In genomic region chr22:37560682-37561208, GRCh38 we compare ENCODE assay signal across 9 cellular contexts. TPM values are rescaled to one million over a fixed set of nuclear protein-coding genes. Genes with fewer than 3 reads are reported as not detected.
DNase-seq lines count a peak whose midpoint lies in the region; ATAC-seq, FAIRE-seq and TF ChIP-seq lines count a peak whose summit lies in the region.
"Had no signal": no experiment of that assay in that cellular context is flagged by ENCODE, and none has a peak within 500 bp of the region (broad histone marks: within the 10 kb centered on the region; RNA-seq: fewer than 3 reads in every experiment).

No MANE protein-coding gene starts in this region.

- H2AFZ ChIP-seq in H1 (ENCODE audit: low read length) (no peak overlapping the region), OCI-LY7 (ENCODE audit: low read length) (no peak overlapping the region)

- 0 out of 2 replicates have a peak overlapping the region, but pooled peaks have one; percentile 50 for H2BK12ac ChIP-seq in H1 (ENCODE audit: low read depth, low read length)

- no peak for TF ChIP-seq EP300 in A549 (IDR thresholded peaks at IDR 0.05)
- TF ChIP-seq EP300 in H1 (IDR thresholded peaks at IDR 0.05; ENCODE audit: borderline replicate concordance in 1 of 2, low read depth in 2 of 2, low read length in 2 of 2), result no peak

- 0 out of 2 replicates have a peak overlapping the region, but pooled peaks have one; percentile 35 for H2BK5ac ChIP-seq in H1 (ENCODE audit: low read depth, low read length)

- CTCF ChIA-PET in A549 (lab: Yijun Ruan, JAX) (interaction anchor here (0.7 to 18.5 kb wide), 7 partner anchors 15 to 168 kb away, joined by 3 to 771 read pairs (median 11); partner anchors contain the start of gene LGALS2), H1 (lab: Charles Lee; ENCODE audit: partially characterized antibody) (interaction anchor here (1.2 to 39.4 kb wide), 9 partner anchors 15 to 88 kb away, joined by 3 to 1347 read pairs (median 5); partner anchors contain the start of genes GGA1 and LGALS2), OCI-LY7 (lab: Charles Lee; ENCODE audit: unreplicated experiment) (interaction anchor here (1.1 kb wide), 1 partner anchor 15 kb away, joined by 3 read pairs; no protein-coding TSS in a partner anchor)

- H3K14ac ChIP-seq in H1 (ENCODE audit: insufficient read length), result no peak overlapping the region

- no peak overlapping the region for H2AK5ac ChIP-seq in H1 (ENCODE audit: low read depth, low read length)

- H3K79me2 ChIP-seq in H1 (ENCODE audit: control insufficient read depth in 1 of 2, insufficient read depth in 2 of 2, low read length in 2 of 2), result no peaks in the 10 kb centered on the region
- H3K79me2 ChIP-seq in OCI-LY7 (ENCODE audit: insufficient read depth, low read depth, low read length), result no peaks in the 10 kb centered on the region

- no peak overlapping the region for H2BK15ac ChIP-seq in H1 (ENCODE audit: low read length)

- no peak for TF ChIP-seq CTCF in A549 (IDR thresholded peaks at IDR 0.05)
- no peak for TF ChIP-seq CTCF in H1 (IDR thresholded peaks at IDR 0.05; ENCODE audit: control extremely low read depth in 1 of 3, insufficient read depth in 1 of 3, low read depth in 1 of 3, low read length in 3 of 3)
- no peak for TF ChIP-seq CTCF in OCI-LY7 (conservative IDR thresholded peaks at IDR 0.05; ENCODE audit: low read length)

- H4K8ac ChIP-seq in H1 (ENCODE audit: extremely low read depth, insufficient read depth, low read length), result peak overlapping the region; percentile 79

- WGBS in A549 (ENCODE audit: missing lambda C conversion rate), result 0% methylated on average over 2 of the region's 62 CpGs
- WGBS in H1 (ENCODE audit: extremely low coverage in 1 of 2, insufficient coverage in 1 of 2, insufficient read length in 1 of 2, insufficient replicate concordance in 2 of 2, low coverage in 1 of 2, low lambda C conversion rate in 2 of 2, missing lambda C conversion rate in 1 of 2), 2 experiments, result 1% methylated on average over 29 of the region's 62 CpGs; no CpG with 5 or more reads in 1 of the 2 experiments

- no peak overlapping the region for H2BK120ac ChIP-seq in H1 (replicated peaks; ENCODE audit: low read depth, low read length)

- peak overlapping the region; percentile 71 for H3K18ac ChIP-seq in H1 (ENCODE audit: extremely low read depth, low read length)

- BruUV-seq in OCI-LY7 (replicated peaks; lab: Mats Ljungman, UMichigan), result no TSS peak

- H3K4me1 ChIP-seq in A549, result peaks cover 60% of the 10 kb centered on the region
- peaks cover 11 to 52% (median 22%) of the 10 kb centered on the region in 4 experiments for H3K4me1 ChIP-seq in H1 (replicated peaks in 1 of 4; ENCODE audit: control insufficient read depth in 3 of 4, insufficient read depth in 4 of 4, low read length in 3 of 4)
- peaks cover 38 to 43% of the 10 kb centered on the region in 2 donors for H3K4me1 ChIP-seq in mucosa of rectum (ENCODE audit: control insufficient read depth in 2 of 2, insufficient read depth in 2 of 2, low read length in 2 of 2)
- H3K4me1 ChIP-seq in OCI-LY7 (ENCODE audit: insufficient read depth, low read length, poor library complexity, severe bottlenecking), result no peaks in the 10 kb centered on the region

- peaks cover 20% of the 10 kb centered on the region for H3K23me2 ChIP-seq in H1 (ENCODE audit: low read depth, low read length)

- H3K79me1 ChIP-seq in H1 (ENCODE audit: low read depth, low read length), result no peaks in the 10 kb centered on the region

- H3K4me3 ChIP-seq in A549, result peak overlapping the region; percentile 98
- H3K4me3 ChIP-seq in MG63, result peak overlapping the region; percentile 99
- peak overlapping the region; percentile 37 to 71 (median 42) for H3K4me3 ChIP-seq in H1 (ENCODE audit: extremely low read depth in 1 of 4, insufficient read depth in 2 of 4, low read depth in 3 of 4, low read length in 4 of 4)
- peak overlapping the region; percentile 81 to 82 for H3K4me3 ChIP-seq in mucosa of rectum (ENCODE audit: low read length in 2 of 2)
- H3K4me3 ChIP-seq in OCI-LY7 (ENCODE audit: low read depth, low read length, poor library complexity, severe bottlenecking), result no peak overlapping the region

- no peak overlapping the region for H3K56ac ChIP-seq in H1 (replicated peaks; ENCODE audit: insufficient read length, low read depth, low read length)

- peak overlapping the region in 1 of 4 experiments; percentile 79; a peak in 2 of 7 replicates for H3K9ac ChIP-seq in H1 (replicated peaks in 1 of 4; ENCODE audit: extremely low read depth in 1 of 4, low read depth in 3 of 4, low read length in 3 of 4)
- peak overlapping the region; percentile 90 to 92 for H3K9ac ChIP-seq in mucosa of rectum (ENCODE audit: low read depth in 1 of 2, low read length in 2 of 2)

- H3K9me3 ChIP-seq in A549 (no peaks in the 10 kb centered on the region), MG63 (no peaks in the 10 kb centered on the region), H1 (ENCODE audit: insufficient read depth in 2 of 2, low read depth in 1 of 2, low read length in 1 of 2) (no peaks in the 10 kb centered on the region), mucosa of rectum (ENCODE audit: control insufficient read depth in 2 of 2, low read length in 2 of 2) (no peaks in the 10 kb centered on the region), OCI-LY7 (ENCODE audit: low read length) (no peaks in the 10 kb centered on the region)

- H3K9me2 ChIP-seq in OCI-LY7 (ENCODE audit: insufficient read depth, low read length), result no peaks in the 10 kb centered on the region

- no peak overlapping the region for H4K5ac ChIP-seq in H1 (ENCODE audit: insufficient read length, low read depth, low read length)

- no peak overlapping the region for H4K91ac ChIP-seq in H1 (replicated peaks; ENCODE audit: insufficient read length, low read length)

- ATAC-seq in A549, result peak; percentile 16

- TF ChIP-seq POLR2A in A549 (IDR thresholded peaks at IDR 0.05; ENCODE audit: low read length) (no peak), H1 (IDR thresholded peaks at IDR 0.05; ENCODE audit: control extremely low read depth in 1 of 2, low read depth in 2 of 2, low read length in 2 of 2) (no peak; a peak in 1 of 3 replicates)

- no peak for FAIRE-seq in A549 (lab: Jason Lieb, UNC)
- no peak for FAIRE-seq in H1 (lab: Jason Lieb, UNC)
- FAIRE-seq: colon had no signal

- H3K36me3 ChIP-seq in MG63 (peaks cover 47% of the 10 kb centered on the region), H1 (ENCODE audit: control insufficient read depth in 2 of 4, insufficient read depth in 4 of 4, low read length in 3 of 4) (no peaks in the 10 kb centered on the region), mucosa of rectum (ENCODE audit: control insufficient read depth in 2 of 2, insufficient read depth in 2 of 2, low read length in 2 of 2) (peaks cover 0 to under 1% of the 10 kb centered on the region in 2 donors), OCI-LY7 (ENCODE audit: insufficient read depth, low read length) (no peaks in the 10 kb centered on the region)

- H3K27me3 ChIP-seq in MG63 (no peaks in the 10 kb centered on the region), H1 (replicated peaks in 1 of 4; ENCODE audit: control insufficient read depth in 3 of 4, extremely low read depth in 1 of 4, insufficient read depth in 3 of 4, low read length in 3 of 4) (peaks cover 6 to 28% (median 16%) of the 10 kb centered on the region in 4 experiments; a peak in 6 of 7 replicates), mucosa of rectum (ENCODE audit: control insufficient read depth in 2 of 2, insufficient read depth in 2 of 2, low read length in 2 of 2) (peaks cover 0 to 2% of the 10 kb centered on the region in 2 donors)

- H3K27ac ChIP-seq in A549, result peak overlapping the region; percentile 100
- no peak overlapping the region for H3K27ac ChIP-seq in H1 (ENCODE audit: low read depth, low read length)
- peak overlapping the region; percentile 92 to 95 for H3K27ac ChIP-seq in mucosa of rectum (ENCODE audit: low read depth in 2 of 2, low read length in 2 of 2)
- H3K27ac ChIP-seq in OCI-LY7 (ENCODE audit: low read depth, low read length, poor library complexity, severe bottlenecking), result no peak overlapping the region

- intact Hi-C loops in OCI-LY7 (cut with micrococcal nuclease; ENCODE audit: unreplicated experiment), result no loop called here

- no peaks in the 10 kb centered on the region for H4K20me1 ChIP-seq in H1 (replicated peaks in 1 of 2; ENCODE audit: control insufficient read depth in 1 of 2, insufficient read depth in 2 of 2, low read length in 2 of 2)
- no peaks in the 10 kb centered on the region for H4K20me1 ChIP-seq in OCI-LY7 (ENCODE audit: insufficient read depth, low read length)

- peak overlapping the region; percentile 54 for H3K4ac ChIP-seq in H1 (replicated peaks; ENCODE audit: insufficient read length, low read depth, low read length)

- H3K23ac ChIP-seq in H1 (ENCODE audit: insufficient read length), result no peak overlapping the region

- H2BK20ac ChIP-seq in H1 (ENCODE audit: low read length), result no peak overlapping the region

- H3K4me2 ChIP-seq in A549 (peak overlapping the region; percentile 98), H1 (ENCODE audit: insufficient read depth in 1 of 2, low read depth in 2 of 2, low read length in 2 of 2) (peak overlapping the region; percentile 69 to 78), OCI-LY7 (ENCODE audit: low read length) (no peak overlapping the region)

- POLR2A ChIA-PET in A549 (lab: Yijun Ruan, JAX) (interaction anchor here (0.7 to 1.5 kb wide), 3 partner anchors 11 to 232 kb away, joined by 3 to 8 read pairs (median 3); no protein-coding TSS in a partner anchor), H1 (lab: Charles Lee; ENCODE audit: partially characterized antibody) (interaction anchor here (1.2 to 12.2 kb wide), 3 partner anchors 14 to 74 kb away, joined by 3 to 198 read pairs (median 4); partner anchors contain the start of gene MFNG), OCI-LY7 (lab: Charles Lee) (no interaction called here)

- DNase-seq in A549 (ENCODE audit: low read depth in 1 of 2, low spot score in 1 of 2) (no peak), MG63 (peak; percentile 80), H1 (ENCODE audit: low read depth in 1 of 2, low spot score in 2 of 2) (no peak), OCI-LY7 (ENCODE audit: low spot score) (no peak), NCI-H1436 treated with DMSO at 0.1 percent for 48 hours (lab: John Stamatoyannopoulos, UW) (no peak), SIG-M5 treated with dmso at 0.1 percent for 504 hours (lab: John Stamatoyannopoulos, UW; ENCODE audit: unreplicated experiment) (no peak)
- no peak for DNase-seq in stimulated activated naive CD4-positive, alpha-beta T cell (lab: John Stamatoyannopoulos, UW)

- TF ChIP-seq RAD21 in A549 (conservative IDR thresholded peaks at IDR 0.05 in 1 of 2, IDR thresholded peaks at IDR 0.05 in 1 of 2) (no peak), H1 (IDR thresholded peaks at IDR 0.05 in 1 of 2, conservative IDR thresholded peaks at IDR 0.05 in 1 of 2; ENCODE audit: low read depth in 2 of 2, low read length in 2 of 2) (no peak)

RNA-seq across cellular contexts. Expression of gene CDC42EP1, which starts 0.5 kb away (rescaled TPM):
- polyA plus RNA-seq in A549 (2011; rRNA removed) (12.2 and 16.0 TPM in 2 replicates), A549 (2017; fragmentation: RNase III; extraction: RNeasy Plus Mini Kit Qiagen cat#74134 plus additional on column Dnase treatment) (20.2 to 21.5 TPM (median 20.3 TPM) in 3 replicates), H1 (2011; rRNA removed) (8.3 and 15.4 TPM in 2 replicates)
- polyA plus RNA-seq in A549 (2012; cell fraction: cytosol; rRNA removed), result 23.4 and 33.7 TPM in 2 replicates
- 21.3 and 29.9 TPM in 2 replicates for polyA plus RNA-seq in A549 (2012; cell fraction: nucleus; rRNA removed)
- polyA minus RNA-seq in A549 (2011; rRNA and poly(A)+ RNA removed), result 9.8 and 15.0 TPM in 2 replicates
- total RNA-seq in MG63 (2014; rRNA removed; shearing (Covaris generic); ENCODE audit: low replicate concordance), result 31.6 and 38.5 TPM in 2 replicates
- total RNA-seq in H1 (2021; fragmentation: NEBNext Ultra II Directional; extraction: Animal tissue kit (Norgen Biotek cat#: 25700)), result 10.1 and 11.2 TPM in 2 replicates
- 5.3 TPM for polyA plus RNA-seq in H1 (2011; cell fraction: cytosol; rRNA removed)
- 7.8 TPM for polyA plus RNA-seq in H1 (2011; cell fraction: nucleus; rRNA removed)
- 5.5 to 11.6 TPM (median 10.8 TPM) in 4 replicates for polyA plus RNA-seq in H1 (2012, experiment 1 of 2)
- polyA plus RNA-seq in H1 (2012, experiment 2 of 2), result 8.9 TPM
- 11.0 TPM for polyA plus RNA-seq in H1 (2013, experiment 1 of 2)
- polyA plus RNA-seq in H1 (2013, experiment 2 of 2), result 10.5 TPM
- 2.1 and 2.2 TPM in 2 replicates for polyA minus RNA-seq in H1 (2011; rRNA and poly(A)+ RNA removed)
- polyA minus RNA-seq in H1 (2011; cell fraction: cytosol; rRNA and poly(A)+ RNA removed), result 4.3 TPM
- 5.1 TPM for polyA minus RNA-seq in H1 (2011; cell fraction: nucleus; rRNA and poly(A)+ RNA removed)
- not detected in 2 replicates for total RNA-seq in OCI-LY7 (2014; rRNA removed; shearing (Covaris generic))
- total RNA-seq in OCI-LY7 (2022), result not detected in 2 replicates

RNA-seq across cellular contexts. Expression of gene LGALS2, which starts 19.1 kb away (rescaled TPM):
- polyA plus RNA-seq in A549 (2011; rRNA removed) (1.1 and 2.0 TPM in 2 replicates), A549 (2017; fragmentation: RNase III; extraction: RNeasy Plus Mini Kit Qiagen cat#74134 plus additional on column Dnase treatment) (0.45 to 0.75 TPM (median 0.63 TPM) in 3 replicates), H1 (2011; rRNA removed) (not detected in 2 replicates)
- 0.22 and 0.39 TPM in 2 replicates for polyA plus RNA-seq in A549 (2012; cell fraction: cytosol; rRNA removed)
- polyA plus RNA-seq in A549 (2012; cell fraction: nucleus; rRNA removed), result 0.14 TPM in 1 of 2 replicates, not detected in the other
- polyA minus RNA-seq in A549 (2011; rRNA and poly(A)+ RNA removed), result not detected in 2 replicates
- total RNA-seq in MG63 (2014; rRNA removed; shearing (Covaris generic); ENCODE audit: low replicate concordance), result not detected in 2 replicates
- not detected in 2 replicates for total RNA-seq in H1 (2021; fragmentation: NEBNext Ultra II Directional; extraction: Animal tissue kit (Norgen Biotek cat#: 25700))
- polyA plus RNA-seq in H1 (2011; cell fraction: cytosol; rRNA removed), result not detected
- not detected for polyA plus RNA-seq in H1 (2011; cell fraction: nucleus; rRNA removed)
- polyA plus RNA-seq in H1 (2012, experiment 1 of 2), result not detected in 4 replicates
- polyA plus RNA-seq in H1 (2012, experiment 2 of 2), result not detected
- polyA plus RNA-seq in H1 (2013, experiment 1 of 2), result not detected
- polyA plus RNA-seq in H1 (2013, experiment 2 of 2), result not detected
- not detected in 2 replicates for polyA minus RNA-seq in H1 (2011; rRNA and poly(A)+ RNA removed)
- polyA minus RNA-seq in H1 (2011; cell fraction: cytosol; rRNA and poly(A)+ RNA removed), result not detected
- polyA minus RNA-seq in H1 (2011; cell fraction: nucleus; rRNA and poly(A)+ RNA removed), result not detected
- total RNA-seq in OCI-LY7 (2014; rRNA removed; shearing (Covaris generic)), result 0.44 TPM in 1 of 2 replicates, not detected in the other
- 0.82 and 0.92 TPM in 2 replicates for total RNA-seq in OCI-LY7 (2022)

RNA-seq across cellular contexts. Expression of gene CARD10, which starts 41.5 kb away (rescaled TPM):
- 8.3 and 11.1 TPM in 2 replicates for polyA plus RNA-seq in A549 (2011; rRNA removed)
- 16.0 and 23.0 TPM in 2 replicates for polyA plus RNA-seq in A549 (2012; cell fraction: cytosol; rRNA removed)
- 52.8 and 67.1 TPM in 2 replicates for polyA plus RNA-seq in A549 (2012; cell fraction: nucleus; rRNA removed)
- polyA plus RNA-seq in A549 (2017; fragmentation: RNase III; extraction: RNeasy Plus Mini Kit Qiagen cat#74134 plus additional on column Dnase treatment), result 14.1 to 16.1 TPM (median 15.3 TPM) in 3 replicates
- 12.5 and 17.6 TPM in 2 replicates for polyA minus RNA-seq in A549 (2011; rRNA and poly(A)+ RNA removed)
- total RNA-seq in MG63 (2014; rRNA removed; shearing (Covaris generic); ENCODE audit: low replicate concordance), result 17.1 and 18.9 TPM in 2 replicates
- 14.4 and 14.6 TPM in 2 replicates for total RNA-seq in H1 (2021; fragmentation: NEBNext Ultra II Directional; extraction: Animal tissue kit (Norgen Biotek cat#: 25700))
- 13.5 and 17.4 TPM in 2 replicates for polyA plus RNA-seq in H1 (2011; rRNA removed)
- polyA plus RNA-seq in H1 (2011; cell fraction: cytosol; rRNA removed), result 11.2 TPM
- 23.7 TPM for polyA plus RNA-seq in H1 (2011; cell fraction: nucleus; rRNA removed)
- polyA plus RNA-seq in H1 (2012, experiment 1 of 2), result 7.9 to 13.1 TPM (median 11.6 TPM) in 4 replicates
- polyA plus RNA-seq in H1 (2012, experiment 2 of 2), result 11.4 TPM
- 9.2 TPM for polyA plus RNA-seq in H1 (2013, experiment 1 of 2)
- polyA plus RNA-seq in H1 (2013, experiment 2 of 2), result 9.2 TPM
- 6.8 and 7.5 TPM in 2 replicates for polyA minus RNA-seq in H1 (2011; rRNA and poly(A)+ RNA removed)
- 11.4 TPM for polyA minus RNA-seq in H1 (2011; cell fraction: cytosol; rRNA and poly(A)+ RNA removed)
- 5.0 TPM for polyA minus RNA-seq in H1 (2011; cell fraction: nucleus; rRNA and poly(A)+ RNA removed)
- total RNA-seq in OCI-LY7 (2014; rRNA removed; shearing (Covaris generic)), result 3.3 and 4.0 TPM in 2 replicates
- 2.8 and 3.1 TPM in 2 replicates for total RNA-seq in OCI-LY7 (2022)

RNA-seq across cellular contexts. Expression of gene GGA1, which starts 47.9 kb away (rescaled TPM):
- polyA plus RNA-seq in A549 (2011; rRNA removed), result 20.5 and 22.0 TPM in 2 replicates
- 25.4 and 29.6 TPM in 2 replicates for polyA plus RNA-seq in A549 (2012; cell fraction: cytosol; rRNA removed)
- 116 and 166 TPM in 2 replicates for polyA plus RNA-seq in A549 (2012; cell fraction: nucleus; rRNA removed)
- 23.5 to 28.4 TPM (median 26.1 TPM) in 3 replicates for polyA plus RNA-seq in A549 (2017; fragmentation: RNase III; extraction: RNeasy Plus Mini Kit Qiagen cat#74134 plus additional on column Dnase treatment)
- polyA minus RNA-seq in A549 (2011; rRNA and poly(A)+ RNA removed), result 18.1 and 19.4 TPM in 2 replicates
- 13.8 and 33.2 TPM in 2 replicates for total RNA-seq in MG63 (2014; rRNA removed; shearing (Covaris generic); ENCODE audit: low replicate concordance)
- total RNA-seq in H1 (2021; fragmentation: NEBNext Ultra II Directional; extraction: Animal tissue kit (Norgen Biotek cat#: 25700)), result 46.5 and 49.3 TPM in 2 replicates
- polyA plus RNA-seq in H1 (2011; rRNA removed), result 57.2 and 81.0 TPM in 2 replicates
- 58.2 TPM for polyA plus RNA-seq in H1 (2011; cell fraction: cytosol; rRNA removed)
- polyA plus RNA-seq in H1 (2011; cell fraction: nucleus; rRNA removed), result 170 TPM
- polyA plus RNA-seq in H1 (2012, experiment 1 of 2), result 43.4 to 56.3 TPM (median 52.3 TPM) in 4 replicates
- polyA plus RNA-seq in H1 (2012, experiment 2 of 2), result 38.5 TPM
- polyA plus RNA-seq in H1 (2013, experiment 1 of 2), result 31.2 TPM
- 28.6 TPM for polyA plus RNA-seq in H1 (2013, experiment 2 of 2)
- polyA minus RNA-seq in H1 (2011; rRNA and poly(A)+ RNA removed), result 25.7 and 39.1 TPM in 2 replicates
- 36.0 TPM for polyA minus RNA-seq in H1 (2011; cell fraction: cytosol; rRNA and poly(A)+ RNA removed)
- 64.4 TPM for polyA minus RNA-seq in H1 (2011; cell fraction: nucleus; rRNA and poly(A)+ RNA removed)
- 119 and 127 TPM in 2 replicates for total RNA-seq in OCI-LY7 (2014; rRNA removed; shearing (Covaris generic))
- 167 and 172 TPM in 2 replicates for total RNA-seq in OCI-LY7 (2022)

Comparison
In these comparisons a context has a peak if more than half of its experiments do, and no peak if none do; other contexts are left out.
1. H3K27ac ChIP-seq: peak in A549 (2 of 2) and mucosa of rectum (2 of 2); none in H1 (single experiment) and OCI-LY7 (single experiment).
2. RNA of gene CDC42EP1, which starts 0.5 kb away (total RNA-seq): 31.6 to 38.5 TPM in MG63 and 10.1 to 11.2 TPM in H1; not detected in OCI-LY7; every median in the first group is over 10 times any median in the second.
3. Of the 18 proteins assayed by ChIP-seq in both H1 and A549: peak only in H1: E2F6; only in A549: PHF8; in both: MAX; in neither: 14; mixed calls (peak in some experiments, not most) for 1.